In genomic region chr2:30266051-30266621, GRCh38 we compare ENCODE assay signal across 8 cellular contexts. TPM values are rescaled to one million over a fixed set of nuclear protein-coding genes. Genes with fewer than 3 reads are reported as not detected.
DNase-seq lines count a peak whose midpoint lies in the region; ATAC-seq and TF ChIP-seq lines count a peak whose summit lies in the region.

No MANE protein-coding gene starts in this region.

- H3K27ac Mint-ChIP-seq in activated B cell treated with CpG ODN at 0.5 μM for 24 hours (peak overlapping the region; percentile 99), neural progenitor cell (no peak overlapping the region)

- H3K4me3 ChIP-seq in coronary artery (peak overlapping the region; percentile 25), neural progenitor cell (no peak overlapping the region)

- peaks cover 8% of the 10 kb centered on the region for H3K9me3 Mint-ChIP-seq in activated B cell treated with CpG ODN at 0.5 μM for 24 hours
- H3K9me3 Mint-ChIP-seq in neural progenitor cell: peaks cover 10% of the 10 kb centered on the region

- H3K27me3 ChIP-seq in neural progenitor cell: no peaks in the 10 kb centered on the region

- no peaks in the 10 kb centered on the region for H3K9me3 ChIP-seq in neural progenitor cell (ENCODE audit: low read depth)

- POLR2A ChIA-PET in activated B cell treated with CpG ODN at 0.5 μM for 24 hours (lab: Charles Lee): interaction anchor here (0.9 to 3.8 kb wide), 18 partner anchors 10 to 181 kb away, joined by 3 to 43 read pairs (median 5); partner anchors contain the start of gene LCLAT1

- peak overlapping the region; percentile 79 for H3K4me3 Mint-ChIP-seq in activated B cell treated with CpG ODN at 0.5 μM for 24 hours
- H3K4me3 Mint-ChIP-seq in neural progenitor cell: no peak overlapping the region

- CTCF ChIA-PET in activated B cell treated with CpG ODN at 0.5 μM for 24 hours (lab: Charles Lee): interaction anchor here (1.2 to 1.7 kb wide), 4 partner anchors 10 to 101 kb away, joined by 3 to 8 read pairs (median 4); no protein-coding TSS in a partner anchor

- intact Hi-C loops in activated B cell treated with CpG ODN at 0.5 μM for 24 hours (cut with micrococcal nuclease): loop anchor here (1.0 to 2.0 kb wide), 2 partner anchors 10 to 17 kb away; no protein-coding TSS in a partner anchor

- peaks cover 92% of the 10 kb centered on the region for H3K4me1 Mint-ChIP-seq in activated B cell treated with CpG ODN at 0.5 μM for 24 hours
- H3K4me1 Mint-ChIP-seq in neural progenitor cell: peaks cover 14% of the 10 kb centered on the region

- H3F3A ChIP-seq in neural progenitor cell (ENCODE audit: low read depth): no peaks in the 10 kb centered on the region

- DNase-seq in activated B cell treated with CpG ODN at 0.5 μM for 24 hours (no peak), coronary artery (ENCODE audit: low spot score) (peak; percentile 73), NK-92 (lab: John Stamatoyannopoulos, UW; ENCODE audit: unreplicated experiment) (no peak), DMS114 treated with DMSO at 0.1 percent for 48 hours (lab: John Stamatoyannopoulos, UW; ENCODE audit: unreplicated experiment) (no peak), neural progenitor cell (ENCODE audit: low spot score) (no peak)
- peak; percentile 54 for DNase-seq in stimulated activated CD4-positive, alpha-beta T cell treated with anti-CD3 and anti-CD28 coated beads, Interleukin-1b, Interleukin-23, amount 100 ng/mL, for 48 hours

- H2AFZ ChIP-seq in neural progenitor cell (replicated peaks): no peak overlapping the region

- H3K36me3 Mint-ChIP-seq in activated B cell treated with CpG ODN at 0.5 μM for 24 hours (ENCODE audit: low read depth) (peaks cover 10% of the 10 kb centered on the region), neural progenitor cell (no peaks in the 10 kb centered on the region)

- no peak for TF ChIP-seq CTCF in activated B cell treated with CpG ODN at 0.5 μM for 24 hours (IDR thresholded peaks at IDR 0.05)
- no peak for TF ChIP-seq CTCF in coronary artery (IDR thresholded peaks at IDR 0.05)
- no peak for TF ChIP-seq CTCF in neural progenitor cell (IDR thresholded peaks at IDR 0.05)

- H3K4me2 ChIP-seq in neural progenitor cell: no peak overlapping the region

- peak overlapping the region; percentile 12 to 88 for H3K27ac ChIP-seq in coronary artery
- H3K27ac ChIP-seq in neural progenitor cell: no peak overlapping the region

- H4K20me1 ChIP-seq in neural progenitor cell (ENCODE audit: low read depth): no peaks in the 10 kb centered on the region

- no peak overlapping the region for H3K9ac ChIP-seq in neural progenitor cell

- no peaks in the 10 kb centered on the region for H3K4me1 ChIP-seq in neural progenitor cell

- no peaks in the 10 kb centered on the region for H3K36me3 ChIP-seq in neural progenitor cell

- H3K79me2 ChIP-seq in neural progenitor cell (ENCODE audit: low read depth): no peaks in the 10 kb centered on the region

- no peaks in the 10 kb centered on the region for H3K27me3 Mint-ChIP-seq in activated B cell treated with CpG ODN at 0.5 μM for 24 hours
- H3K27me3 Mint-ChIP-seq in neural progenitor cell (ENCODE audit: insufficient read depth, low read depth): peaks cover 6% of the 10 kb centered on the region

- ATAC-seq in GM21737 (IDR thresholded peaks at IDR 0.05; ENCODE audit: unreplicated experiment) (peak; percentile 76), activated B cell treated with CpG ODN at 0.5 μM for 24 hours (ENCODE audit: low read depth) (peak; percentile 80), HG02571 (IDR thresholded peaks at IDR 0.05; ENCODE audit: unreplicated experiment) (no peak)

RNA-seq across cellular contexts. Expression of gene LBH, which starts 34.8 kb away (rescaled TPM):
- 120 and 131 TPM in 2 replicates for total RNA-seq in activated B cell treated with CpG ODN at 0.5 μM for 24 hours
- total RNA-seq in neural progenitor cell (ENCODE audit: low replicate concordance): 4.2 and 11.0 TPM in 2 replicates

Comparison
In these comparisons a context has a peak if more than half of its experiments do, and no peak if none do; other contexts are left out.
1. DNase-seq: peak in coronary artery (single experiment) and stimulated activated CD4-positive, alpha-beta T cell treated with anti-CD3 and anti-CD28 coated beads, Interleukin-1b, Interleukin-23, amount 100 ng/mL, for 48 hours (single experiment); none in activated B cell treated with CpG ODN at 0.5 μM for 24 hours (single experiment), NK-92 (single experiment), DMS114 treated with DMSO at 0.1 percent for 48 hours (single experiment) and neural progenitor cell (single experiment).
2. RNA of gene LBH, which starts 34.8 kb away (total RNA-seq): 120 to 131 TPM in activated B cell treated with CpG ODN at 0.5 μM for 24 hours; 4.2 to 11.0 TPM in neural progenitor cell; every median in the first group is over 10 times any median in the second.